ENCODE assay signal across 23 cellular contexts in genomic region chr9:122168356-122168755, GRCh38. TPM values are rescaled to one million over a fixed set of nuclear protein-coding genes. Genes with fewer than 3 reads are reported as not detected.
DNase-seq lines count a peak whose midpoint lies in the region; ATAC-seq, FAIRE-seq and TF ChIP-seq lines count a peak whose summit lies in the region.
"Had no signal": no experiment of that assay in that cellular context is flagged by ENCODE, and none has a peak within 500 bp of the region (broad histone marks: within the 10 kb centered on the region; RNA-seq: fewer than 3 reads in every experiment).

No MANE protein-coding gene starts in this region.

- BruUV-seq in endothelial cell of umbilical vein (replicated peaks; lab: Mats Ljungman, UMichigan): no TSS peak

- FAIRE-seq in endothelial cell of umbilical vein (lab: Jason Lieb, UNC): peak; percentile 89
- FAIRE-seq: GM12878, H1 had no signal

- peaks cover 18% of the 10 kb centered on the region for H3K4me1 ChIP-seq in endothelial cell of umbilical vein (ENCODE audit: control insufficient read depth, extremely low read depth, insufficient read depth, low read length)
- H3K4me1 ChIP-seq: BLaER1 treated with 17β-estradiol and CSF1 and Interleukin-3, amounts not matched to agents 10 nM and 100 nM; Caco-2; Peyer's patch had no signal

- no peaks in the 10 kb centered on the region for H4K20me1 ChIP-seq in endothelial cell of umbilical vein (replicated peaks; ENCODE audit: control insufficient read depth, extremely low read depth, insufficient read depth, low read length)
- H4K20me1 ChIP-seq: BLaER1 treated with 17β-estradiol and CSF1 and Interleukin-3, amounts not matched to agents 10 nM and 100 nM had no signal

- no peak for ATAC-seq in GM18870 (IDR thresholded peaks at IDR 0.05; ENCODE audit: unreplicated experiment)
- no peak for ATAC-seq in activated CD4-positive, CD25-positive, alpha-beta regulatory T cell treated with anti-CD3 and anti-CD28 coated beads, Interleukin-2, amount 50 U/mL, for 24 hours
- ATAC-seq: GM12878 had no signal

- H3K4me2 ChIP-seq in endothelial cell of umbilical vein (ENCODE audit: insufficient read depth, low read length): no peak overlapping the region
- H3K4me2 ChIP-seq: BLaER1 treated with 17β-estradiol and CSF1 and Interleukin-3, amounts not matched to agents 10 nM and 100 nM had no signal

- no peak overlapping the region for H3K9ac ChIP-seq in endothelial cell of umbilical vein (replicated peaks; ENCODE audit: extremely low read depth, insufficient read depth, low read length)
- H3K9ac ChIP-seq: BLaER1 treated with 17β-estradiol and CSF1 and Interleukin-3, amounts not matched to agents 10 nM and 100 nM had no signal

- peak; percentile 19 for DNase-seq in EL
- peak; percentile 8 for DNase-seq in HCEC 1CT
- peak; percentile 73 for DNase-seq in endothelial cell of umbilical vein (ENCODE audit: low read depth, low spot score)
- DNase-seq in lung microvascular endothelial cell (ENCODE audit: low read depth in 2 of 2): peak; percentile 73 to 82
- no peak for DNase-seq in GM10266 (ENCODE audit: extremely low spot score)
- DNase-seq: Caco-2; CD4-positive, alpha-beta memory T cell; Karpas-422; NCI-H1694; NCI-H2081 treated with DMSO at 0.1 percent for 48 hours; NCI-H2171 treated with DMSO at 0.1 percent for 48 hours; NCI-H524 treated with DMSO at 0.1 percent for 48 hours; NCI-H82; Peyer's patch had no signal

- intact Hi-C loops in endothelial cell of umbilical vein (cut with micrococcal nuclease): loop anchor here (1.0 to 2.0 kb wide), 2 partner anchors 40 to 86 kb away; no protein-coding TSS in a partner anchor

- H3K27ac ChIP-seq in endothelial cell of umbilical vein (ENCODE audit: insufficient read depth, low read depth, low read length): no peak overlapping the region
- H3K27ac ChIP-seq: BLaER1 treated with 17β-estradiol and CSF1 and Interleukin-3, amounts not matched to agents 10 nM and 100 nM; Peyer's patch had no signal

- peaks cover 16 to 30% of the 10 kb centered on the region in 2 experiments for H3K27me3 ChIP-seq in endothelial cell of umbilical vein (ENCODE audit: control insufficient read depth in 2 of 2, insufficient read depth in 2 of 2, low read length in 2 of 2)
- H3K27me3 ChIP-seq: BLaER1 treated with 17β-estradiol and CSF1 and Interleukin-3, amounts not matched to agents 10 nM and 100 nM; Peyer's patch had no signal

- no peaks in the 10 kb centered on the region for H3K9me3 ChIP-seq in endothelial cell of umbilical vein (replicated peaks; ENCODE audit: control insufficient read depth, insufficient read depth, low read length)
- H3K9me3 ChIP-seq: Caco-2, Peyer's patch had no signal

- POLR2A ChIA-PET in endothelial cell of umbilical vein (lab: Charles Lee): no interaction called here

- CTCF ChIA-PET in endothelial cell of umbilical vein (lab: Charles Lee): interaction anchor here (0.6 to 2.5 kb wide), 9 partner anchors 9 to 43 kb away, joined by 3 to 9 read pairs (median 4); partner anchors contain the start of genes MORN5 and NDUFA8

- H3K9me1 ChIP-seq in endothelial cell of umbilical vein (replicated peaks; ENCODE audit: control insufficient read depth, extremely low read depth, insufficient read depth, low read length): no peaks in the 10 kb centered on the region

- H3K36me3 ChIP-seq in endothelial cell of umbilical vein (ENCODE audit: control insufficient read depth in 2 of 2, extremely low read depth in 1 of 2, insufficient read depth in 2 of 2, low read length in 2 of 2): no peaks in the 10 kb centered on the region
- H3K36me3 ChIP-seq: BLaER1 treated with 17β-estradiol and CSF1 and Interleukin-3, amounts not matched to agents 10 nM and 100 nM; Peyer's patch had no signal

- dilution Hi-C loops in endothelial cell of umbilical vein (cut with MboI; ENCODE audit: extremely low pct_ligation_motif_present, low sequenced_read_pairs): no loop called here

- no peak overlapping the region for H2AFZ ChIP-seq in endothelial cell of umbilical vein (ENCODE audit: low read depth, low read length)

- TF ChIP-seq CTCF in endothelial cell of umbilical vein (IDR thresholded peaks at IDR 0.05; ENCODE audit: extremely low read depth in 1 of 2, insufficient read depth in 1 of 2, low read depth in 1 of 2, low read length in 2 of 2): no peak
- TF ChIP-seq CTCF in GM10266 (IDR thresholded peaks at IDR 0.05; ENCODE audit: control insufficient read depth, insufficient read depth, low read depth, missing control alignments): no peak

- no peak for TF ChIP-seq POLR2A in endothelial cell of umbilical vein (IDR thresholded peaks at IDR 0.05; ENCODE audit: low read depth, low read length)

- no peaks in the 10 kb centered on the region for H3K79me2 ChIP-seq in endothelial cell of umbilical vein (ENCODE audit: control insufficient read depth, insufficient read depth, low read length)

- no peak overlapping the region for H3K4me3 ChIP-seq in endothelial cell of umbilical vein (replicated peaks in 1 of 3; ENCODE audit: insufficient read depth in 1 of 3, low read depth in 1 of 3, low read length in 3 of 3)
- H3K4me3 ChIP-seq: BLaER1 treated with 17β-estradiol and CSF1 and Interleukin-3, amounts not matched to agents 10 nM and 100 nM; GM12878; Peyer's patch had no signal

TF ChIP-seq in endothelial cell of umbilical vein, 7 proteins besides CTCF, POLR2A, EP300 and RAD21:
- TF ChIP-seq MYC (IDR thresholded peaks at IDR 0.05; ENCODE audit: low read depth, low read length): no peak
- peak; percentile 66 for TF ChIP-seq POLR2AphosphoS5 (IDR thresholded peaks at IDR 0.05; ENCODE audit: insufficient read depth, low read depth, low read length)
- peak; percentile 78 for TF ChIP-seq FOS (IDR thresholded peaks at IDR 0.05; ENCODE audit: borderline replicate concordance, insufficient read depth, low read length)
- peak; percentile 52 for TF ChIP-seq GATA2 (IDR thresholded peaks at IDR 0.05; ENCODE audit: insufficient read depth, insufficient read length, low read depth, low read length)
- peak; percentile 40 for TF ChIP-seq JUN (IDR thresholded peaks at IDR 0.05; ENCODE audit: borderline replicate concordance, insufficient read depth, insufficient read length, low read depth)
- no peak for TF ChIP-seq MAX (IDR thresholded peaks at IDR 0.05; ENCODE audit: insufficient read depth, insufficient read length)
- TF ChIP-seq EZH2 (IDR thresholded peaks at IDR 0.05; ENCODE audit: borderline replicate concordance, low read depth, low read length, severe bottlenecking): no peak

RNA-seq across cellular contexts. Expression of gene MORN5, which starts 8.6 kb away (rescaled TPM):
- total RNA-seq in endothelial cell of umbilical vein: not detected in 2 replicates
- polyA plus RNA-seq in endothelial cell of umbilical vein: not detected in 2 replicates
- polyA plus RNA-seq in endothelial cell of umbilical vein (2011; cell fraction: cytosol; rRNA removed): not detected in 2 replicates
- not detected in 2 replicates for polyA plus RNA-seq in endothelial cell of umbilical vein (2011; cell fraction: nucleus; rRNA removed)
- not detected in 2 replicates for polyA plus RNA-seq in endothelial cell of umbilical vein (2012)
- not detected in 2 replicates for polyA minus RNA-seq in endothelial cell of umbilical vein
- not detected for polyA minus RNA-seq in endothelial cell of umbilical vein (2011; cell fraction: cytosol; rRNA and poly(A)+ RNA removed)
- not detected in 2 replicates for polyA minus RNA-seq in endothelial cell of umbilical vein (2011; cell fraction: nucleus; rRNA and poly(A)+ RNA removed)
- total RNA-seq in lung microvascular endothelial cell: not detected in 2 replicates
- total RNA-seq: A673; Caco-2; CD4-positive, alpha-beta memory T cell; Daoy; GM12878; H1; M059J; OCI-LY7; Peyer's patch had no signal
- polyA plus RNA-seq: CD4-positive, alpha-beta memory T cell; GM12878; H1 had no signal

RNA-seq across cellular contexts. Expression of gene NDUFA8, which starts 8.8 kb away (rescaled TPM):
- total RNA-seq in endothelial cell of umbilical vein (65.5 and 68.2 TPM in 2 replicates), lung microvascular endothelial cell (34.0 and 34.5 TPM in 2 replicates)
- 81.4 and 100 TPM in 2 replicates for polyA plus RNA-seq in endothelial cell of umbilical vein
- 88.2 and 91.6 TPM in 2 replicates for polyA plus RNA-seq in endothelial cell of umbilical vein (2011; cell fraction: cytosol; rRNA removed)
- polyA plus RNA-seq in endothelial cell of umbilical vein (2011; cell fraction: nucleus; rRNA removed): 25.0 and 31.4 TPM in 2 replicates
- 97.8 and 120 TPM in 2 replicates for polyA plus RNA-seq in endothelial cell of umbilical vein (2012)
- 51.4 and 53.7 TPM in 2 replicates for polyA minus RNA-seq in endothelial cell of umbilical vein
- polyA minus RNA-seq in endothelial cell of umbilical vein (2011; cell fraction: cytosol; rRNA and poly(A)+ RNA removed): 82.1 TPM
- 4.7 and 6.4 TPM in 2 replicates for polyA minus RNA-seq in endothelial cell of umbilical vein (2011; cell fraction: nucleus; rRNA and poly(A)+ RNA removed)
